8 cellular contexts compared by ENCODE assay signal in genomic region chr12:58336581-58337242, GRCh38.
DNase-seq lines count a peak whose midpoint lies in the region; ATAC-seq, FAIRE-seq and TF ChIP-seq lines count a peak whose summit lies in the region.
"Not testable (repeated sequence)": the region's sequence is repeated elsewhere in the genome, so short reads cannot be mapped to it uniquely, and the experiment has no call there.

No MANE protein-coding gene starts in this region.

- intact Hi-C loops in A673 (cut with micrococcal nuclease; ENCODE audit: unreplicated experiment); HepG2 (cut with micrococcal nuclease; ENCODE audit: unreplicated experiment): not testable (repeated sequence)

- not testable (repeated sequence) for H3K27ac ChIP-seq in A673 (ENCODE audit: low read depth, low read length, poor library complexity, severe bottlenecking); HepG2 (ENCODE audit: extremely low read length, insufficient read depth, low read length)
- H3K27ac ChIP-seq in RWPE2 (ENCODE audit: poor library complexity, severe bottlenecking): peak overlapping the region; percentile 28

- not testable (repeated sequence) for H3K27me3 ChIP-seq in A673 (replicated peaks; ENCODE audit: insufficient read depth, low read depth, low read length, poor library complexity); RWPE2 (ENCODE audit: insufficient read depth, poor library complexity, severe bottlenecking); HepG2 (ENCODE audit: control insufficient read depth in 1 of 2, insufficient read depth in 2 of 2, low read length in 2 of 2)

- H4K20me1 ChIP-seq in HepG2 (ENCODE audit: insufficient read depth, low read length): not testable (repeated sequence)

- TF ChIP-seq CTCF in A673 (conservative IDR thresholded peaks at IDR 0.05; ENCODE audit: low read depth, low read length); RWPE2 (IDR thresholded peaks at IDR 0.05; ENCODE audit: poor library complexity, severe bottlenecking); HepG2 (CRISPR knock-in tag; IDR thresholded peaks at IDR 0.05): not testable (repeated sequence)

- TF ChIP-seq POLR2A in HepG2 (IDR thresholded peaks at IDR 0.05; ENCODE audit: insufficient read depth in 1 of 2, low read depth in 2 of 2, low read length in 2 of 2): not testable (repeated sequence)

- WGBS in HepG2 (ENCODE audit: low lambda C conversion rate): 0% methylated on average over 2 of the region's 5 CpGs

- H3K79me2 ChIP-seq in HepG2 (ENCODE audit: insufficient read depth, low read length): not testable (repeated sequence)

- not testable (repeated sequence) for H3K4me2 ChIP-seq in HepG2 (ENCODE audit: low read depth, low read length)

- not testable (repeated sequence) for H3K9ac ChIP-seq in HepG2 (ENCODE audit: insufficient read depth, low read depth, low read length)

- BruUV-seq in A673 (replicated peaks; lab: Mats Ljungman, UMichigan); HepG2 (replicated peaks; lab: Mats Ljungman, UMichigan): not testable (repeated sequence)

- not testable (repeated sequence) for TF ChIP-seq EP300 in HepG2 (IDR thresholded peaks at IDR 0.05; ENCODE audit: low read depth in 2 of 2, low read length in 2 of 2); HepG2 (CRISPR knock-in tag; IDR thresholded peaks at IDR 0.05; ENCODE audit: borderline replicate concordance)

- not testable (repeated sequence) for H3K36me3 ChIP-seq in A673 (ENCODE audit: insufficient read depth, low read length, poor library complexity, severe bottlenecking); RWPE2 (ENCODE audit: low read depth); HepG2 (replicated peaks in 1 of 2; ENCODE audit: control insufficient read depth in 1 of 2, insufficient read depth in 2 of 2, low read length in 2 of 2)

- not testable (repeated sequence) for H3K4me3 ChIP-seq in A673 (ENCODE audit: low read depth, low read length, poor library complexity, severe bottlenecking); RWPE2 (ENCODE audit: severe bottlenecking); HepG2 (replicated peaks in 1 of 3; ENCODE audit: insufficient read depth in 1 of 3, low read depth in 2 of 3, low read length in 3 of 3)

- not testable (repeated sequence) for H3K9me3 ChIP-seq in A673 (ENCODE audit: low read depth, low read length, poor library complexity, severe bottlenecking); RWPE2 (ENCODE audit: severe bottlenecking); HepG2 (ENCODE audit: low read length)

- peak; percentile 65; the same call in 2 of the 3 replicates for ATAC-seq in RWPE2 (ENCODE audit: low read depth)
- not testable (repeated sequence) for ATAC-seq in HepG2

- TF ChIP-seq RAD21 in HepG2 (CRISPR knock-in tag; IDR thresholded peaks at IDR 0.05): not testable (repeated sequence)

- CTCF ChIA-PET in A673 (lab: Charles Lee): interaction anchor here (0.6 kb wide), 1 partner anchor 97 kb away, joined by 4 read pairs; no protein-coding TSS in a partner anchor
- CTCF ChIA-PET in HepG2 (lab: Yijun Ruan, JAX; ENCODE audit: low intra/inter-chr PET ratio, low total read pairs): not testable (repeated sequence)

- in situ Hi-C loops in HepG2 (cut with HindIII; ENCODE audit: extremely low pct_ligation_motif_present, low pct_unique_long_range_greater_than_20kb): not testable (repeated sequence)

- not testable (repeated sequence) for FAIRE-seq in HepG2 (lab: Jason Lieb, UNC)

- H2AFZ ChIP-seq in HepG2 (ENCODE audit: low read length): not testable (repeated sequence)

- POLR2A ChIA-PET in A673 (lab: Charles Lee; ENCODE audit: low non-redundant PET); HepG2 (lab: Yijun Ruan, JAX): not testable (repeated sequence)

- DNase-seq in A673 (ENCODE audit: low spot score) (peak; percentile 60), DMS53 (lab: John Stamatoyannopoulos, UW) (peak; percentile 11), HT-29 (ENCODE audit: low spot score) (peak; percentile 79), dermis blood vessel endothelial cell (peak; percentile 85), glomerular endothelial cell (ENCODE audit: extremely low read depth, low read depth, low spot score) (peak; percentile 85), HepG2 (ENCODE audit: low spot score) (peak; percentile 2), pulmonary artery endothelial cell (ENCODE audit: low read depth, low spot score) (peak; percentile 68)
- DNase-seq in RWPE2 (ENCODE audit: low spot score): not testable (repeated sequence)

- H3K4me1 ChIP-seq in A673 (ENCODE audit: insufficient read depth, low read length, poor library complexity, severe bottlenecking): peaks cover 29% of the 10 kb centered on the region
- H3K4me1 ChIP-seq in RWPE2 (ENCODE audit: insufficient read depth, poor library complexity, severe bottlenecking); HepG2 (ENCODE audit: insufficient read depth, low read length): not testable (repeated sequence)
